In the genomic region with DNA sequence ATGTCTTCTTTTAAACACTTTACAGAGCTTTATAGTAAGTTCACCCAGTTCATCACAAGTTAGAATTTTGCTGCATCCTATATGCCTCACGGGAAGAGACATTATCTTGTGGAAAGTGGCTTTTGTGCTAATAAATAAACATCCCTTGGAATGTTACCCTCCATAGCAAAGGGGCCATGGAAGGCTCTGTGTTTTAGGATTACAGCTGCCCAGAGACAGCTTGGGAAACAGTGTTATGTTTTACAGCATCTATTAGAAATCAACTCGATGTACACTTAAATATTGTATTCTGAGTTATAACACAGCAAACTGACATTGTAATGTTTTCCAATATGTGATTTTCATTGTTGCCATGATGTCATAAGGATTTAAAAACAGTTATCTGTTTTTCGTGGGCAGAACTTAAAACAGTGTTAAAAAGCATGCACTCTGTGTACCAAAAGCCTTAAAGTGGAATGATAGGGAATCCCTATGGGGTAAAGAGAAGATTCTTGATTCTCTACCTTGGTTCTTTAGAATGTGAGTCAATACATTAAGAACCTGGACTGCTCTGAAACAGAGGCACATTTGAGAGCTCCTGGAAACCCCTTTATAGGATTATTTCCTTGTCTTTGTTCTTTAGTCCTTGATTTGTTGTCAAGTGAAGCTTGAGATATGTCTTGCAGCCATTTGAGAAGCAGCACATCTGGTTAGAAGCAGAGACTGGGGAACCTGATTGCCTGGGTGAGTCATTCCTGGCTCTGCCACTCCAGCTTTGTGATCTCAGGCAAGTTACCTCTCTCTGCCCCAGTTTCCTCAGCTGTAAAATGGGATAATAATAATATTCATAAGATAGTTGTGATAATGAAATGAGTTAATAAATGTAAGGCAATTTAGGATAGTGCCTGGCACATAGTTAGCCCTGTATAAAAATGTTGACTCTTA, we compare ENCODE assay signal across 1 cellular context.
TF ChIP-seq lines count a peak whose summit lies in the region.

No MANE protein-coding gene starts in this region.

TF ChIP-seq in GM23338, 12 proteins besides CTCF, POLR2A, EP300 and RAD21 (continued from another document):
- TF ChIP-seq, protein P1, sequence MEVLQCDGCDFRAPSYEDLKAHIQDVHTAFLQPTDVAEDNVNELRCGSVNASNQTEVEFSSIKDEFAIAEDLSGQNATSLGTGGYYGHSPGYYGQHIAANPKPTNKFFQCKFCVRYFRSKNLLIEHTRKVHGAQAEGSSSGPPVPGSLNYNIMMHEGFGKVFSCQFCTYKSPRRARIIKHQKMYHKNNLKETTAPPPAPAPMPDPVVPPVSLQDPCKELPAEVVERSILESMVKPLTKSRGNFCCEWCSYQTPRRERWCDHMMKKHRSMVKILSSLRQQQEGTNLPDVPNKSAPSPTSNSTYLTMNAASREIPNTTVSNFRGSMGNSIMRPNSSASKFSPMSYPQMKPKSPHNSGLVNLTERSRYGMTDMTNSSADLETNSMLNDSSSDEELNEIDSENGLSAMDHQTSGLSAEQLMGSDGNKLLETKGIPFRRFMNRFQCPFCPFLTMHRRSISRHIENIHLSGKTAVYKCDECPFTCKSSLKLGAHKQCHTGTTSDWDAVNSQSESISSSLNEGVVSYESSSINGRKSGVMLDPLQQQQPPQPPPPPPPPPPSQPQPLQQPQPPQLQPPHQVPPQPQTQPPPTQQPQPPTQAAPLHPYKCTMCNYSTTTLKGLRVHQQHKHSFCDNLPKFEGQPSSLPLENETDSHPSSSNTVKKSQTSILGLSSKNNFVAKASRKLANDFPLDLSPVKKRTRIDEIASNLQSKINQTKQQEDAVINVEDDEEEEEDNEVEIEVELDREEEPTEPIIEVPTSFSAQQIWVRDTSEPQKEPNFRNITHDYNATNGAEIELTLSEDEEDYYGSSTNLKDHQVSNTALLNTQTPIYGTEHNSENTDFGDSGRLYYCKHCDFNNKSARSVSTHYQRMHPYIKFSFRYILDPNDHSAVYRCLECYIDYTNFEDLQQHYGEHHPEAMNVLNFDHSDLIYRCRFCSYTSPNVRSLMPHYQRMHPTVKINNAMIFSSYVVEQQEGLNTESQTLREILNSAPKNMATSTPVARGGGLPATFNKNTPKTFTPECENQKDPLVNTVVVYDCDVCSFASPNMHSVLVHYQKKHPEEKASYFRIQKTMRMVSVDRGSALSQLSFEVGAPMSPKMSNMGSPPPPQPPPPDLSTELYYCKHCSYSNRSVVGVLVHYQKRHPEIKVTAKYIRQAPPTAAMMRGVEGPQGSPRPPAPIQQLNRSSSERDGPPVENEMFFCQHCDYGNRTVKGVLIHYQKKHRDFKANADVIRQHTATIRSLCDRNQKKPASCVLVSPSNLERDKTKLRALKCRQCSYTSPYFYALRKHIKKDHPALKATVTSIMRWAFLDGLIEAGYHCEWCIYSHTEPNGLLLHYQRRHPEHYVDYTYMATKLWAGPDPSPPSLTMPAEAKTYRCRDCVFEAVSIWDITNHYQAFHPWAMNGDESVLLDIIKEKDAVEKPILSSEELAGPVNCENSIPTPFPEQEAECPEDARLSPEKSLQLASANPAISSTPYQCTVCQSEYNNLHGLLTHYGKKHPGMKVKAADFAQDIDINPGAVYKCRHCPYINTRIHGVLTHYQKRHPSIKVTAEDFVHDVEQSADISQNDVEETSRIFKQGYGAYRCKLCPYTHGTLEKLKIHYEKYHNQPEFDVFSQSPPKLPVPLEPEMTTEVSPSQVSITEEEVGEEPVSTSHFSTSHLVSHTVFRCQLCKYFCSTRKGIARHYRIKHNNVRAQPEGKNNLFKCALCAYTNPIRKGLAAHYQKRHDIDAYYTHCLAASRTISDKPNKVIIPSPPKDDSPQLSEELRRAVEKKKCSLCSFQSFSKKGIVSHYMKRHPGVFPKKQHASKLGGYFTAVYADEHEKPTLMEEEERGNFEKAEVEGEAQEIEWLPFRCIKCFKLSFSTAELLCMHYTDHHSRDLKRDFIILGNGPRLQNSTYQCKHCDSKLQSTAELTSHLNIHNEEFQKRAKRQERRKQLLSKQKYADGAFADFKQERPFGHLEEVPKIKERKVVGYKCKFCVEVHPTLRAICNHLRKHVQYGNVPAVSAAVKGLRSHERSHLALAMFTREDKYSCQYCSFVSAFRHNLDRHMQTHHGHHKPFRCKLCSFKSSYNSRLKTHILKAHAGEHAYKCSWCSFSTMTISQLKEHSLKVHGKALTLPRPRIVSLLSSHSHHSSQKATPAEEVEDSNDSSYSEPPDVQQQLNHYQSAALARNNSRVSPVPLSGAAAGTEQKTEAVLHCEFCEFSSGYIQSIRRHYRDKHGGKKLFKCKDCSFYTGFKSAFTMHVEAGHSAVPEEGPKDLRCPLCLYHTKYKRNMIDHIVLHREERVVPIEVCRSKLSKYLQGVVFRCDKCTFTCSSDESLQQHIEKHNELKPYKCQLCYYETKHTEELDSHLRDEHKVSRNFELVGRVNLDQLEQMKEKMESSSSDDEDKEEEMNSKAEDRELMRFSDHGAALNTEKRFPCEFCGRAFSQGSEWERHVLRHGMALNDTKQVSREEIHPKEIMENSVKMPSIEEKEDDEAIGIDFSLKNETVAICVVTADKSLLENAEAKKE (CRISPR knock-in tag; IDR thresholded peaks at IDR 0.05), result no peak
- TF ChIP-seq EZH2phosphoT487 (IDR thresholded peaks at IDR 0.05; ENCODE audit: unreplicated experiment), result no peak
